ENCODE assay signal across 21 cellular contexts in the genomic region with DNA sequence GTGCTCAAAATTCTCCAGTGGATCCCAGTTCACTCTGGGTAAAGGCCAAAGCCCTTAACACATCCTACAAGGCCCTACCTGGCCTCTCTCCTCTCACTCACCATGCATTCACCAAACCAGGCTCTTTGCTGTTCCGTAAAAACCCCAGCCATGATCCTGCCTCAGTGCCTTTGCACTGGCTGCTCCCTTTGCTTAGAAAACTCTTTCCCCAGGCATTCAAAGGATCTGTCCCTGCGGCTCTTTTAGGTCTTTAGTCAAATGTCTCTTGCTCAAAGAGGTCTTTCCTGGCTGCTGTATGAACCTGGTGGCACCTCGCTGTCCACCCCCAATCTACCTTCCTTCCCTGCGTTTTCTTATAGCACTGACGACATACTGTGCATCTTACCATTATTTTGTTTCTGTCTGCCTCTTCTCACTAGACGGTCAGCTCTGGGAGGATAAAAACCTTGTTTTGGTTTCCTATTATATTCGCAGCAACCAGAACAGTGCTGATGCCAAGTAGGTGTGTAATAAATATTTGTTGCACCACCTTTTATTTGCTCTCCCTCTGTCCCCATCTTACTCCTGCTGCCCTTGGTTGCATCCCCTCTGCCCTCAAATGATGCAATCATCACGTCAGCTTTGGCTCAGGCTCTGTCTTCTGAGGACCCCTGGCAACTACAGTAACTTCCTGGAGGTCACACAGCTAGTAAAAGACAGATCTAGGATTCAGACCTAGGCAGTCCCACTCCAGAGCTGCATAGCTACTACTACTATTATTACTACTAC. TPM values are rescaled to one million over a fixed set of nuclear protein-coding genes. Genes with fewer than 3 reads are reported as not detected.
DNase-seq lines count a peak whose midpoint lies in the region; ATAC-seq and TF ChIP-seq lines count a peak whose summit lies in the region.
"Had no signal": no experiment of that assay in that cellular context is flagged by ENCODE, and none has a peak within 500 bp of the region (broad histone marks: within the 10 kb centered on the region; RNA-seq: fewer than 3 reads in every experiment).

No MANE protein-coding gene starts in this region.

- CTCF ChIA-PET in WTC11 (lab: Charles Lee), result interaction anchor here (1.7 kb wide), 1 partner anchor 180 kb away, joined by 5 read pairs; no protein-coding TSS in a partner anchor

- H3K36me3 ChIP-seq in heart right ventricle (peaks cover 0 to 6% (median 0%) of the 10 kb centered on the region in 9 donors), right lobe of liver (no peaks in the 10 kb centered on the region)
- H3K36me3 ChIP-seq: MG63 had no signal

- H3K4me3 ChIP-seq in heart right ventricle, result no peak overlapping the region
- peak overlapping the region in 1 of 3 donors; percentile 15 for H3K4me3 ChIP-seq in right lobe of liver
- H3K4me3 ChIP-seq: GM23248, MG63, PC-9 had no signal

- H3K27me3 ChIP-seq in heart right ventricle (peaks cover 0 to 3% (median 0%) of the 10 kb centered on the region in 7 donors), right lobe of liver (no peaks in the 10 kb centered on the region)
- H3K27me3 ChIP-seq: MG63 had no signal

- TF ChIP-seq CTCF in heart right ventricle (IDR thresholded peaks at IDR 0.05), result no peak
- TF ChIP-seq CTCF in WTC11 (IDR thresholded peaks at IDR 0.05), result no peak
- no peak for TF ChIP-seq CTCF in right lobe of liver (IDR thresholded peaks at IDR 0.05)

- H3K9me3 ChIP-seq in heart right ventricle (no peaks in the 10 kb centered on the region), right lobe of liver (no peaks in the 10 kb centered on the region)
- H3K9me3 ChIP-seq: MG63 had no signal

- H3K9me3 Mint-ChIP-seq in WTC11, result 0 out of 2 replicates have a peak, but pooled peaks cover 3% of the 10 kb centered on the region
- H3K9me3 Mint-ChIP-seq: CD8-positive, alpha-beta memory T cell had no signal

- intact Hi-C loops in heart right ventricle (cut with DNase I), result loop anchor here in 3 of 10 donors (5.0 to 10.0 kb wide), 4 partner anchors 34 to 254 kb away; a partner anchor contains a TSS
- intact Hi-C loops in left ventricle myocardium superior (cut with micrococcal nuclease), result no loop called here
- intact Hi-C loops in right lobe of liver (cut with DNase I), result no loop called here

- POLR2A ChIA-PET in WTC11 (lab: Charles Lee), result no interaction called here

- DNase-seq in heart right ventricle, result no peak
- DNase-seq in left ventricle myocardium superior, result no peak
- no peak for DNase-seq in WTC11 (ENCODE audit: low spot score)
- DNase-seq in right lobe of liver, result peak; percentile 49 to 87 (median 77)
- DNase-seq in NCI-H1048 (lab: John Stamatoyannopoulos, UW), result no peak
- DNase-seq: CD8-positive, alpha-beta memory T cell; GM23248; Kasumi-1; MG63; NCI-H1092; NCI-H1436 treated with DMSO at 0.1 percent for 48 hours; NCI-H1930; NCI-H69; PC-9; RPMI8226; SIG-M5 had no signal

- peaks cover 24% of the 10 kb centered on the region for H3K4me1 Mint-ChIP-seq in WTC11
- H3K4me1 Mint-ChIP-seq: CD8-positive, alpha-beta memory T cell had no signal

- peak overlapping the region; percentile 66; the same call in 1 of the 2 replicates for H3K27ac Mint-ChIP-seq in WTC11
- H3K27ac Mint-ChIP-seq: CD8-positive, alpha-beta memory T cell had no signal

- peaks cover 20 to 52% (median 49%) of the 10 kb centered on the region in 9 donors for H3K4me1 ChIP-seq in heart right ventricle
- H3K4me1 ChIP-seq in right lobe of liver, result peaks cover 3 to 60% (median 31%) of the 10 kb centered on the region in 4 donors

- no peaks in the 10 kb centered on the region for H3K27me3 Mint-ChIP-seq in WTC11 (ENCODE audit: low read depth)

- peaks cover 4% of the 10 kb centered on the region for H3K36me3 Mint-ChIP-seq in WTC11

- 84 to 87% methylated on average over 8 of the region's 8 CpGs for WGBS in heart right ventricle, 2 donors
- 42% methylated on average over 8 of the region's 8 CpGs for WGBS in right lobe of liver (ENCODE audit: insufficient coverage, low coverage, low lambda C conversion rate, missing lambda C conversion rate)

- ATAC-seq in heart right ventricle (no peak), left ventricle myocardium superior (no peak), WTC11 (no peak), right lobe of liver (peak; percentile 60 to 79 (median 68)), HG02852 (IDR thresholded peaks at IDR 0.05; ENCODE audit: unreplicated experiment) (no peak), GM19397 (IDR thresholded peaks at IDR 0.05; ENCODE audit: unreplicated experiment) (no peak)
- ATAC-seq: HCT116, SK-N-SH treated with all-trans-retinoic acid at 6 μM for 48 hours had no signal

- H3K27ac ChIP-seq in heart right ventricle, result peak overlapping the region in 7 of 10 donors; percentile 3 to 93 (median 79)
- H3K27ac ChIP-seq in right lobe of liver, result peak overlapping the region in 2 of 3 donors; percentile 89 to 91
- H3K27ac ChIP-seq: C4-2B, GM23248, PC-9 had no signal

- no peak for TF ChIP-seq POLR2A in right lobe of liver (IDR thresholded peaks at IDR 0.05)

- no peak overlapping the region for H3K4me3 Mint-ChIP-seq in WTC11
- H3K4me3 Mint-ChIP-seq: CD8-positive, alpha-beta memory T cell had no signal

TF ChIP-seq in WTC11, 78 proteins besides CTCF, POLR2A, EP300 and RAD21:
- TF ChIP-seq TP53 (CRISPR knock-in tag; IDR thresholded peaks at IDR 0.05), result no peak
- TF ChIP-seq, protein P1, sequence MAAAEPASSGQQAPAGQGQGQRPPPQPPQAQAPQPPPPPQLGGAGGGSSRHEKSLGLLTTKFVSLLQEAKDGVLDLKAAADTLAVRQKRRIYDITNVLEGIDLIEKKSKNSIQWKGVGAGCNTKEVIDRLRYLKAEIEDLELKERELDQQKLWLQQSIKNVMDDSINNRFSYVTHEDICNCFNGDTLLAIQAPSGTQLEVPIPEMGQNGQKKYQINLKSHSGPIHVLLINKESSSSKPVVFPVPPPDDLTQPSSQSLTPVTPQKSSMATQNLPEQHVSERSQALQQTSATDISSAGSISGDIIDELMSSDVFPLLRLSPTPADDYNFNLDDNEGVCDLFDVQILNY (CRISPR knock-in tag; IDR thresholded peaks at IDR 0.05), result no peak
- TF ChIP-seq, protein P2, sequence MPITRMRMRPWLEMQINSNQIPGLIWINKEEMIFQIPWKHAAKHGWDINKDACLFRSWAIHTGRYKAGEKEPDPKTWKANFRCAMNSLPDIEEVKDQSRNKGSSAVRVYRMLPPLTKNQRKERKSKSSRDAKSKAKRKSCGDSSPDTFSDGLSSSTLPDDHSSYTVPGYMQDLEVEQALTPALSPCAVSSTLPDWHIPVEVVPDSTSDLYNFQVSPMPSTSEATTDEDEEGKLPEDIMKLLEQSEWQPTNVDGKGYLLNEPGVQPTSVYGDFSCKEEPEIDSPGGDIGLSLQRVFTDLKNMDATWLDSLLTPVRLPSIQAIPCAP (CRISPR knock-in tag; IDR thresholded peaks at IDR 0.05), result no peak
- TF ChIP-seq CREB1 (CRISPR knock-in tag; IDR thresholded peaks at IDR 0.05), result no peak
- TF ChIP-seq, protein P3, sequence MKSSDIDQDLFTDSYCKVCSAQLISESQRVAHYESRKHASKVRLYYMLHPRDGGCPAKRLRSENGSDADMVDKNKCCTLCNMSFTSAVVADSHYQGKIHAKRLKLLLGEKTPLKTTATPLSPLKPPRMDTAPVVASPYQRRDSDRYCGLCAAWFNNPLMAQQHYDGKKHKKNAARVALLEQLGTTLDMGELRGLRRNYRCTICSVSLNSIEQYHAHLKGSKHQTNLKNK (CRISPR knock-in tag; IDR thresholded peaks at IDR 0.05), result no peak
- TF ChIP-seq TEAD4 (CRISPR knock-in tag; IDR thresholded peaks at IDR 0.05), result no peak
TF ChIP-seq in WTC11: peak in this region for 0.

RNA-seq across cellular contexts. Expression of a gene that starts 23.8 kb away (rescaled TPM):
- total RNA-seq in heart right ventricle (10 to 100 TPM; 19.8 to 38.8 (median 27.5) TPM), left ventricle myocardium superior (23.2 TPM), WTC11 (2021) (56.0 to 62.0 TPM (median 56.5 TPM) in 3 replicates), right lobe of liver (10 to 100 TPM; 27.6 to 47.9 (median 30.3) TPM)
- 1 to 10 TPM; 4.9 to 8.3 TPM for polyA plus RNA-seq in heart right ventricle

Comparison
In these comparisons a context has a peak if more than half of its experiments do, and no peak if none do; other contexts are left out.
1. ATAC-seq: peak in right lobe of liver (4 of 4); none in heart right ventricle (0 of 8), left ventricle myocardium superior (single experiment), WTC11 (single experiment), HG02852 (single experiment) and GM19397 (single experiment).
2. DNase-seq: peak in right lobe of liver (3 of 3); none in heart right ventricle (0 of 2), left ventricle myocardium superior (single experiment), WTC11 (single experiment) and NCI-H1048 (single experiment).